ENCODE assay signal across 1 cellular context in the genomic region with DNA sequence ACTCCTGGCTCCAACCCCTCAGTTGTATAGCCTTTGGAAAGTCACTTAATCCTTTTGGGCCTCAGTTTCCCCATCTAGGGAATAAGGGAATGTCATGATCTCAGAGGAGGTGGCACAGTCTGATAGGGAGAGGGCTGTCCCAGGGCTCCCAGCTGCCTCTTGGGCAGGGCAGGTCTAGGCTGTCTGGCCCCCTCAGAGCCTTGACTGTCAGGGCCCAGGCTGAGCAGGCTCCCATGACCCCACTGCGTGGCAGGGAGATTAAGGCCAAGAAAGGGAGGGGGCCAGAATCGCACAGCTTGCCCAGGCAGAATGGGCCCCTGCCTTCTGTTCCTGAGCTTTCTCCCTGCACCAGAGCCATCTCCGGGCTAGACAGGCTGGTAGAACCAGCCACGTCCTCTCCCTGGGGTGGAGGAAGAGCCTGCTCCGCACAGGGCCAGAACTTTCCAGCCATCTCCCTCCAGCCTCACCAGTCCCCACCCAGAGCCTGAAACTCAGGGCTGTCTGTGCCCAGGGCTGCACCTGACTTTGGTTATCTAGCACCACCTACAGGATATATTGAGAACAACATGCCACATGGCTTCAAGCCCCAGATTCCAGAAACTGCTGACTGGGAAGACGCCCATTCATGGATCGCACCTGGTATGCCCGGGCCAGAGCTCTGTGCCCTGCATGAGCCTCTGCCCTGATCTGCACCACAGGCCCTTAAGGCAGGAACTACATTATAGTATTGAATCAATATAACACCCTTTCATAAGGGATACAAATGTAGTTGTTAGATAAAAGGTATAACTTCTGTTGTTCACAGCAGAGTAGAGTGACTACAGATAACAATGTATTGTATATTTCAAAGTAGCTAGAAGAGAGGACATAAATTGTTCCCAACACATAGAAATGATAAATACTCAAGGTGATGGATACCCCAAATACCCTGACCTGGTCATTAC.
TF ChIP-seq lines count a peak whose summit lies in the region.

No MANE protein-coding gene starts in this region.

TF ChIP-seq in HCT116, 20 proteins besides CTCF, POLR2A, EP300 and RAD21 (continued from another document):
- TF ChIP-seq, protein P1, sequence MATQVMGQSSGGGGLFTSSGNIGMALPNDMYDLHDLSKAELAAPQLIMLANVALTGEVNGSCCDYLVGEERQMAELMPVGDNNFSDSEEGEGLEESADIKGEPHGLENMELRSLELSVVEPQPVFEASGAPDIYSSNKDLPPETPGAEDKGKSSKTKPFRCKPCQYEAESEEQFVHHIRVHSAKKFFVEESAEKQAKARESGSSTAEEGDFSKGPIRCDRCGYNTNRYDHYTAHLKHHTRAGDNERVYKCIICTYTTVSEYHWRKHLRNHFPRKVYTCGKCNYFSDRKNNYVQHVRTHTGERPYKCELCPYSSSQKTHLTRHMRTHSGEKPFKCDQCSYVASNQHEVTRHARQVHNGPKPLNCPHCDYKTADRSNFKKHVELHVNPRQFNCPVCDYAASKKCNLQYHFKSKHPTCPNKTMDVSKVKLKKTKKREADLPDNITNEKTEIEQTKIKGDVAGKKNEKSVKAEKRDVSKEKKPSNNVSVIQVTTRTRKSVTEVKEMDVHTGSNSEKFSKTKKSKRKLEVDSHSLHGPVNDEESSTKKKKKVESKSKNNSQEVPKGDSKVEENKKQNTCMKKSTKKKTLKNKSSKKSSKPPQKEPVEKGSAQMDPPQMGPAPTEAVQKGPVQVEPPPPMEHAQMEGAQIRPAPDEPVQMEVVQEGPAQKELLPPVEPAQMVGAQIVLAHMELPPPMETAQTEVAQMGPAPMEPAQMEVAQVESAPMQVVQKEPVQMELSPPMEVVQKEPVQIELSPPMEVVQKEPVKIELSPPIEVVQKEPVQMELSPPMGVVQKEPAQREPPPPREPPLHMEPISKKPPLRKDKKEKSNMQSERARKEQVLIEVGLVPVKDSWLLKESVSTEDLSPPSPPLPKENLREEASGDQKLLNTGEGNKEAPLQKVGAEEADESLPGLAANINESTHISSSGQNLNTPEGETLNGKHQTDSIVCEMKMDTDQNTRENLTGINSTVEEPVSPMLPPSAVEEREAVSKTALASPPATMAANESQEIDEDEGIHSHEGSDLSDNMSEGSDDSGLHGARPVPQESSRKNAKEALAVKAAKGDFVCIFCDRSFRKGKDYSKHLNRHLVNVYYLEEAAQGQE (IDR thresholded peaks at IDR 0.05; ENCODE audit: low read depth) = no peak
